ENCODE assay signal across 8 cellular contexts in the genomic region with DNA sequence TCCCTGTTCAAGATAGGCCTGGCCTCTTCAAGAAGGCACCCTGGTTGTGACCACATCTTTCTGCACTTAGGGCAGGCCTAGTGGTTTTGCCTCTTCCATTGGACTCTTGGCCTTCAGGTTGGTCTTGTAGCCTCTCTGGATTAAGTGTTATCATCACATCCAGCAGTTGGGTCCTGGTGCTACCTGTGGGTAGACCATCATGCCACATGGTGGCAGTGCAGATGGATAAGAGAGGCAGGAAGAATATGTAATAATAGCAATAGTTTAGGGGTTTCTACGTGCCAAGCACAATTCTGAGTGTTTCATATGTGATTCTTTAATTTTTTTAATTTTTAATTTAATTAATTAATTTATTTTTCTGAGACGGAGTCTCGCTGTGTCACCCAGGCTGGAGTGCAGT. TPM values are rescaled to one million over a fixed set of nuclear protein-coding genes. Genes with fewer than 3 reads are reported as not detected.
DNase-seq lines count a peak whose midpoint lies in the region; ATAC-seq, FAIRE-seq and TF ChIP-seq lines count a peak whose summit lies in the region.

No MANE protein-coding gene starts in this region.

- H3K27me3 ChIP-seq in gastrocnemius medialis = no peaks in the 10 kb centered on the region
- no peaks in the 10 kb centered on the region for H3K27me3 ChIP-seq in right cardiac atrium (ENCODE audit: control insufficient read depth, insufficient read depth)

- H3K27me3 Mint-ChIP-seq in endothelial cell (ENCODE audit: unreplicated experiment) = no peaks in the 10 kb centered on the region

- intact Hi-C loops in gastrocnemius medialis (cut with DNase I; ENCODE audit: low total_unique reads) (loop anchor here (5.0 kb wide), 1 partner anchor 61 kb away; no protein-coding TSS in a partner anchor), right cardiac atrium (cut with DNase I) (loop anchor here in 1 of 4 donors (5.0 kb wide), 1 partner anchor 61 kb away; no protein-coding TSS in a partner anchor)

- no peak for FAIRE-seq in GM12892 (lab: Jason Lieb, UNC)

- peak; percentile 54 for TF ChIP-seq CTCF in C4-2B (conservative IDR thresholded peaks at IDR 0.05)
- TF ChIP-seq CTCF in endothelial cell (IDR thresholded peaks at IDR 0.05; ENCODE audit: unreplicated experiment) = peak; percentile 15
- TF ChIP-seq CTCF in gastrocnemius medialis (IDR thresholded peaks at IDR 0.05 in 4 of 5, conservative IDR thresholded peaks at IDR 0.05 in 1 of 5) = peak in 1 of 5 experiments; percentile 17

- no peaks in the 10 kb centered on the region for H3K36me3 Mint-ChIP-seq in endothelial cell (ENCODE audit: low read depth, unreplicated experiment)

- TF ChIP-seq POLR2A in gastrocnemius medialis (IDR thresholded peaks at IDR 0.05) (no peak), GM12892 (IDR thresholded peaks at IDR 0.05; ENCODE audit: low read depth, low read length) (no peak)

- peaks cover 13% of the 10 kb centered on the region for H3K4me1 Mint-ChIP-seq in endothelial cell (ENCODE audit: unreplicated experiment)

- ATAC-seq in GM18502 (IDR thresholded peaks at IDR 0.05; ENCODE audit: poor library complexity, unreplicated experiment) = peak; percentile 58
- no peak for ATAC-seq in gastrocnemius medialis
- no peak for ATAC-seq in right cardiac atrium
- no peak for ATAC-seq in GM21576 (IDR thresholded peaks at IDR 0.05; ENCODE audit: unreplicated experiment)

- no peak overlapping the region for H3K27ac ChIP-seq in C4-2B
- no peak overlapping the region for H3K27ac ChIP-seq in gastrocnemius medialis
- no peak overlapping the region for H3K27ac ChIP-seq in right cardiac atrium (ENCODE audit: low read length)

- WGBS in right cardiac atrium = 78% methylated on average over 3 of the region's 3 CpGs

- peaks cover 4% of the 10 kb centered on the region for H3K9me3 Mint-ChIP-seq in endothelial cell (ENCODE audit: unreplicated experiment)

- H3K27ac Mint-ChIP-seq in endothelial cell (ENCODE audit: unreplicated experiment) = no peak overlapping the region

- no peaks in the 10 kb centered on the region for H3K36me3 ChIP-seq in gastrocnemius medialis

- peak; percentile 12 for DNase-seq in NCI-H460 (ENCODE audit: extremely low read depth, low read depth)
- peak; percentile 8 for DNase-seq in endothelial cell (ENCODE audit: low spot score)
- DNase-seq in gastrocnemius medialis = no peak
- no peak for DNase-seq in right cardiac atrium
- DNase-seq in GM12892 (ENCODE audit: insufficient read length) = no peak

- in situ Hi-C loops in gastrocnemius medialis (cut with MboI; ENCODE audit: low sequenced_read_pairs in 4 of 4) = loop anchor here in 1 of 4 donors (25.0 kb wide), 1 partner anchor 89 kb away; no protein-coding TSS in a partner anchor

- no peak overlapping the region for H3K4me3 Mint-ChIP-seq in endothelial cell (ENCODE audit: unreplicated experiment)

- no peaks in the 10 kb centered on the region for H3K9me3 ChIP-seq in gastrocnemius medialis
- H3K9me3 ChIP-seq in right cardiac atrium (ENCODE audit: control insufficient read depth, low read length) = no peaks in the 10 kb centered on the region

- H3K4me1 ChIP-seq in gastrocnemius medialis (no peaks in the 10 kb centered on the region), right cardiac atrium (ENCODE audit: control insufficient read depth, insufficient read depth, low read length) (no peaks in the 10 kb centered on the region)

- H3K4me3 ChIP-seq in gastrocnemius medialis (no peak overlapping the region), right cardiac atrium (ENCODE audit: low read length) (no peak overlapping the region)

RNA-seq across cellular contexts. Expression of a gene that starts 28.5 kb away (rescaled TPM):
- total RNA-seq in NCI-H460 (2014; rRNA removed; shearing (Covaris generic)) = 138 and 148 TPM in 2 replicates
- polyA plus RNA-seq in NCI-H460 (2014; cell fraction: nucleus; rRNA removed) = 38.7 and 81.3 TPM in 2 replicates
- total RNA-seq in endothelial cell (ENCODE audit: unreplicated experiment) (61.9 TPM), gastrocnemius medialis (10 to 100 TPM; 18.6 to 37.5 (median 31.7) TPM), right cardiac atrium (10 to 100 TPM; 31.8 to 39.5 (median 35.3) TPM)
- polyA plus RNA-seq in right cardiac atrium = 50.8 TPM
- polyA plus RNA-seq in GM12892 (2012; ENCODE audit: missing spikeins) = 126 TPM

RNA-seq across cellular contexts. Expression of a gene that starts 46.9 kb away (rescaled TPM):
- total RNA-seq in NCI-H460 (2014; rRNA removed; shearing (Covaris generic)) = not detected in 2 replicates
- not detected in 2 replicates for polyA plus RNA-seq in NCI-H460 (2014; cell fraction: nucleus; rRNA removed)
- total RNA-seq in endothelial cell (ENCODE audit: unreplicated experiment) (4.5 TPM), gastrocnemius medialis (not detected), right cardiac atrium (not detected)
- not detected for polyA plus RNA-seq in right cardiac atrium
- not detected for polyA plus RNA-seq in GM12892 (2012; ENCODE audit: missing spikeins)

Comparison
In these comparisons a context has a peak if more than half of its experiments do, and no peak if none do; other contexts are left out.
1. DNase-seq: peak in NCI-H460 (single experiment) and endothelial cell (single experiment); none in gastrocnemius medialis (0 of 2), right cardiac atrium (0 of 3) and GM12892 (single experiment).